In genomic region chr5:91382530-91383026, GRCh38 we compare ENCODE assay signal across 8 cellular contexts. TPM values are rescaled to one million over a fixed set of nuclear protein-coding genes. Genes with fewer than 3 reads are reported as not detected.
DNase-seq lines count a peak whose midpoint lies in the region; ATAC-seq lines count a peak whose summit lies in the region.

No MANE protein-coding gene starts in this region.

- H3K27me3 Mint-ChIP-seq in activated naive CD4-positive, alpha-beta T cell treated with anti-CD3 and anti-CD28 coated beads for 36 hours (ENCODE audit: low read depth), result no peaks in the 10 kb centered on the region

- peaks cover 1% of the 10 kb centered on the region for H3K36me3 Mint-ChIP-seq in activated naive CD4-positive, alpha-beta T cell treated with anti-CD3 and anti-CD28 coated beads for 36 hours (ENCODE audit: low read depth)

- peaks cover 20% of the 10 kb centered on the region for H3K4me1 Mint-ChIP-seq in activated naive CD4-positive, alpha-beta T cell treated with anti-CD3 and anti-CD28 coated beads for 36 hours (ENCODE audit: low read depth)

- H3K4me3 Mint-ChIP-seq in activated naive CD4-positive, alpha-beta T cell treated with anti-CD3 and anti-CD28 coated beads for 36 hours, result peak overlapping the region; percentile 97

- no peaks in the 10 kb centered on the region for H3K9me3 Mint-ChIP-seq in activated naive CD4-positive, alpha-beta T cell treated with anti-CD3 and anti-CD28 coated beads for 36 hours

- CTCF ChIA-PET in activated naive CD4-positive, alpha-beta T cell treated with anti-CD3 and anti-CD28 coated beads for 36 hours (lab: Charles Lee), result interaction anchor here (0.7 to 8.5 kb wide), 8 partner anchors 13 to 163 kb away, joined by 3 to 184 read pairs (median 21); no protein-coding TSS in a partner anchor

- DNase-seq in stimulated activated CD4-positive, alpha-beta T cell treated with anti-CD3 and anti-CD28 coated beads, Interleukin-15, amount 100 ng/mL, for 24 hours, result peak; percentile 36
- DNase-seq in stimulated activated CD4-positive, alpha-beta T cell treated with anti-CD3 and anti-CD28 coated beads, Interleukin-12 subunit alpha, Interleukin-12 subunit beta, amount 100 ng/mL, for 4 hours, result no peak
- DNase-seq in NCI-H82 (lab: John Stamatoyannopoulos, UW) (peak; percentile 73), head of caudate nucleus (peak in 33 of 42 donors; percentile 4 to 72 (median 41)), pons (ENCODE audit: low spot score) (peak; percentile 89)
- peak; percentile 49 for DNase-seq in activated naive CD4-positive, alpha-beta T cell treated with anti-CD3 and anti-CD28 coated beads for 36 hours

- no peak for ATAC-seq in HG03378 (IDR thresholded peaks at IDR 0.05; ENCODE audit: unreplicated experiment)
- ATAC-seq in HG02759 (IDR thresholded peaks at IDR 0.05; ENCODE audit: unreplicated experiment), result no peak

- H3K27ac Mint-ChIP-seq in activated naive CD4-positive, alpha-beta T cell treated with anti-CD3 and anti-CD28 coated beads for 36 hours, result peak overlapping the region; percentile 97

- intact Hi-C loops in activated naive CD4-positive, alpha-beta T cell treated with anti-CD3 and anti-CD28 coated beads for 36 hours (cut with micrococcal nuclease), result loop anchor here (1.0 kb wide), 5 partner anchors 113 to 908 kb away; partner anchors contain the start of genes MBLAC2 and POLR3G
- intact Hi-C loops in head of caudate nucleus (cut with DNase I), result no loop called here

RNA-seq across cellular contexts. Expression of gene ARRDC3, which starts 0.5 kb away (rescaled TPM):
- 10 to 100 TPM; 12.8 to 13.8 TPM for total RNA-seq in activated naive CD4-positive, alpha-beta T cell treated with anti-CD3 and anti-CD28 coated beads for 36 hours
